Comparison of ENCODE assay signal across 12 cellular contexts in the genomic region with DNA sequence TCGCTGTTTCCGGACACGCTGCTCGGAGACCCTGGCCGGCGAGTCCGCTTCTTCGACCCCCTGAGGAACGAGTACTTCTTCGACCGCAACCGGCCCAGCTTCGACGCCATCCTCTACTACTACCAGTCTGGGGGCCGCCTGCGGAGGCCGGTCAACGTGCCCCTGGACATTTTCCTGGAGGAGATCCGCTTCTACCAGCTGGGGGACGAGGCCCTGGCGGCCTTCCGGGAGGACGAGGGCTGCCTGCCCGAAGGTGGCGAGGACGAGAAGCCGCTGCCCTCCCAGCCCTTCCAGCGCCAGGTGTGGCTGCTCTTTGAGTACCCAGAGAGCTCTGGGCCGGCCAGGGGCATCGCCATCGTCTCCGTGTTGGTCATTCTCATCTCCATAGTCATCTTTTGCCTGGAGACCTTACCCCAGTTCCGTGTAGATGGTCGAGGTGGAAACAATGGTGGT.
DNase-seq lines count a peak whose midpoint lies in the region; ATAC-seq and TF ChIP-seq lines count a peak whose summit lies in the region.
"Had no signal": no experiment of that assay in that cellular context is flagged by ENCODE, and none has a peak within 500 bp of the region (broad histone marks: within the 10 kb centered on the region; RNA-seq: fewer than 3 reads in every experiment).

No MANE protein-coding gene starts in this region.

- H3K36me3 Mint-ChIP-seq in central memory CD8-positive, alpha-beta T cell (ENCODE audit: insufficient read depth): no peaks in the 10 kb centered on the region
- H3K36me3 Mint-ChIP-seq in natural killer cell treated with Interleukin-12 subunit alpha and Interleukin-12 subunit beta and Interleukin-15 and Interleukin-18, amount 100 ng/mL, for 72 hours: no peaks in the 10 kb centered on the region
- H3K36me3 Mint-ChIP-seq: CD14-positive monocyte had no signal

- H3K27ac ChIP-seq in heart right ventricle (no peak overlapping the region), aorta (ENCODE audit: low read depth in 1 of 2, low read length in 2 of 2) (no peak overlapping the region)
- H3K27ac ChIP-seq: VCaP had no signal

- H3K4me3 ChIP-seq in heart right ventricle (peak overlapping the region; percentile 21 to 65 (median 50)), aorta (ENCODE audit: low read length in 2 of 2) (no peak overlapping the region)

- H3K27me3 ChIP-seq in heart right ventricle (peaks cover 7 to 62% (median 39%) of the 10 kb centered on the region in 7 donors), aorta (ENCODE audit: control insufficient read depth in 1 of 2, insufficient read depth in 2 of 2, low read length in 1 of 2) (no peaks in the 10 kb centered on the region)

- peaks cover 27% of the 10 kb centered on the region for H3K4me1 Mint-ChIP-seq in central memory CD8-positive, alpha-beta T cell
- peaks cover 27 to 37% of the 10 kb centered on the region in 2 donors for H3K4me1 Mint-ChIP-seq in natural killer cell treated with Interleukin-12 subunit alpha and Interleukin-12 subunit beta and Interleukin-15 and Interleukin-18, amount 100 ng/mL, for 72 hours (ENCODE audit: low read depth in 2 of 2)

- no peak for DNase-seq in heart right ventricle
- no peak for DNase-seq in left ventricle myocardium superior
- no peak for DNase-seq in central memory CD8-positive, alpha-beta T cell (ENCODE audit: low spot score in 2 of 2)
- DNase-seq in natural killer cell treated with Interleukin-12 subunit alpha and Interleukin-12 subunit beta and Interleukin-15 and Interleukin-18, amount 100 ng/mL, for 72 hours (ENCODE audit: low spot score): no peak
- no peak for DNase-seq in aorta
- DNase-seq in iPS-NIHi11 (ENCODE audit: low spot score): no peak
- no peak for DNase-seq in midbrain (lab: John Stamatoyannopoulos, UW)
- DNase-seq: small intestine had no signal

- ATAC-seq in heart right ventricle (peak in 2 of 8 donors; percentile 5 to 25), left ventricle myocardium superior (no peak), aorta (ENCODE audit: low FRiP score) (peak; percentile 13), GM21723 (IDR thresholded peaks at IDR 0.05; ENCODE audit: unreplicated experiment) (no peak)
- no peak for ATAC-seq in central memory CD8-positive, alpha-beta T cell (replicated peaks; ENCODE audit: extremely low read depth, poor library complexity, severe bottlenecking)
- no peak for ATAC-seq in natural killer cell treated with Interleukin-12 subunit alpha and Interleukin-12 subunit beta and Interleukin-15 and Interleukin-18, amount 100 ng/mL, for 72 hours
- ATAC-seq: esophagus mucosa had no signal

- WGBS in heart right ventricle, 2 donors: 26% methylated on average over 34 of the region's 34 CpGs
- 27 to 29% methylated on average over 34 of the region's 34 CpGs for WGBS in aorta, 2 donors

- no peaks in the 10 kb centered on the region for H3K36me3 ChIP-seq in heart right ventricle
- no peaks in the 10 kb centered on the region for H3K36me3 ChIP-seq in aorta (ENCODE audit: control insufficient read depth in 1 of 2, insufficient read depth in 2 of 2, low read length in 1 of 2)

- no peak for TF ChIP-seq CTCF in heart right ventricle (IDR thresholded peaks at IDR 0.05)

- no peaks in the 10 kb centered on the region for H3K9me3 ChIP-seq in heart right ventricle
- H3K9me3 ChIP-seq in aorta (ENCODE audit: control insufficient read depth, low read length): no peaks in the 10 kb centered on the region

- intact Hi-C loops in heart right ventricle (cut with DNase I) (no loop called here), left ventricle myocardium superior (cut with micrococcal nuclease) (no loop called here), aorta (cut with DNase I) (no loop called here)

- peaks cover 6 to 15% (median 13%) of the 10 kb centered on the region in 9 donors for H3K4me1 ChIP-seq in heart right ventricle
- H3K4me1 ChIP-seq in aorta (ENCODE audit: control insufficient read depth in 1 of 2, insufficient read depth in 2 of 2, low read length in 2 of 2): no peaks in the 10 kb centered on the region

- H3K27me3 Mint-ChIP-seq in central memory CD8-positive, alpha-beta T cell: peaks cover 48% of the 10 kb centered on the region
- peaks cover 27 to 35% of the 10 kb centered on the region in 2 donors for H3K27me3 Mint-ChIP-seq in natural killer cell treated with Interleukin-12 subunit alpha and Interleukin-12 subunit beta and Interleukin-15 and Interleukin-18, amount 100 ng/mL, for 72 hours

- H3K27ac Mint-ChIP-seq in central memory CD8-positive, alpha-beta T cell (ENCODE audit: low read depth): peak overlapping the region; percentile 39
- H3K27ac Mint-ChIP-seq in natural killer cell treated with Interleukin-12 subunit alpha and Interleukin-12 subunit beta and Interleukin-15 and Interleukin-18, amount 100 ng/mL, for 72 hours: no peak overlapping the region

- H3K9me3 Mint-ChIP-seq in central memory CD8-positive, alpha-beta T cell: no peaks in the 10 kb centered on the region
- H3K9me3 Mint-ChIP-seq in natural killer cell treated with Interleukin-12 subunit alpha and Interleukin-12 subunit beta and Interleukin-15 and Interleukin-18, amount 100 ng/mL, for 72 hours: no peaks in the 10 kb centered on the region

- peak overlapping the region; percentile 67 for H3K4me3 Mint-ChIP-seq in central memory CD8-positive, alpha-beta T cell
- H3K4me3 Mint-ChIP-seq in natural killer cell treated with Interleukin-12 subunit alpha and Interleukin-12 subunit beta and Interleukin-15 and Interleukin-18, amount 100 ng/mL, for 72 hours: peak overlapping the region; percentile 38

Comparison
In these comparisons a context has a peak if more than half of its experiments do, and no peak if none do; other contexts are left out.
1. H3K4me3 ChIP-seq: peak in heart right ventricle (10 of 10); none in aorta (0 of 2).